Comparison of ENCODE assay signal across 17 cellular contexts in genomic region chr7:979886-980571, GRCh38. TPM values are rescaled to one million over a fixed set of nuclear protein-coding genes. Genes with fewer than 3 reads are reported as not detected.
DNase-seq lines count a peak whose midpoint lies in the region; ATAC-seq and TF ChIP-seq lines count a peak whose summit lies in the region.
"Had no signal": no experiment of that assay in that cellular context is flagged by ENCODE, and none has a peak within 500 bp of the region (broad histone marks: within the 10 kb centered on the region; RNA-seq: fewer than 3 reads in every experiment).

No MANE protein-coding gene starts in this region.

- TF ChIP-seq CTCF in DOHH2 (IDR thresholded peaks at IDR 0.05; ENCODE audit: low read depth, low read length, poor library complexity, severe bottlenecking) (no peak), VCaP (conservative IDR thresholded peaks at IDR 0.05) (no peak), ovary (IDR thresholded peaks at IDR 0.05) (no peak)

- no peak overlapping the region for H3K9ac ChIP-seq in Karpas-422 (ENCODE audit: low read length)

- H3K79me2 ChIP-seq in DOHH2 (ENCODE audit: control insufficient read depth, low read length): peaks cover 3% of the 10 kb centered on the region
- peaks cover 3% of the 10 kb centered on the region for H3K79me2 ChIP-seq in Karpas-422 (ENCODE audit: low read length)

- intact Hi-C loops in ovary (cut with DNase I): loop anchor here in 2 of 4 donors (10.0 kb wide), 2 partner anchors 175 to 195 kb away; no protein-coding TSS in a partner anchor

- H3K36me3 ChIP-seq in DOHH2 (ENCODE audit: control insufficient read depth, low read length) (peaks cover 3% of the 10 kb centered on the region), Karpas-422 (ENCODE audit: insufficient read depth, low read length) (no peaks in the 10 kb centered on the region), ovary (no peaks in the 10 kb centered on the region)
- H3K36me3 ChIP-seq: Peyer's patch had no signal

- H3K4me2 ChIP-seq in DOHH2 (ENCODE audit: low read length): peak overlapping the region; percentile 87
- H3K4me2 ChIP-seq in Karpas-422 (ENCODE audit: low read depth, low read length, poor library complexity, severe bottlenecking): peak overlapping the region; percentile 47

- H3K27ac ChIP-seq in DOHH2 (ENCODE audit: low read depth, low read length) (peak overlapping the region; percentile 60), Karpas-422 (ENCODE audit: low read length) (peak overlapping the region; percentile 6; the same call in 1 of the 2 replicates), VCaP (peak overlapping the region; percentile 86), ovary (no peak overlapping the region)
- H3K27ac ChIP-seq: C4-2B had no signal

- H3K9me3 ChIP-seq in DOHH2 (ENCODE audit: control insufficient read depth, insufficient read depth, low read length) (no peaks in the 10 kb centered on the region), Karpas-422 (ENCODE audit: low read length) (no peaks in the 10 kb centered on the region), ovary (no peaks in the 10 kb centered on the region)
- H3K9me3 ChIP-seq: Peyer's patch had no signal

- peaks cover under 1% of the 10 kb centered on the region; the same call in 1 of the 2 replicates for H3K27me3 ChIP-seq in DOHH2 (ENCODE audit: control insufficient read depth, low read length)
- H3K27me3 ChIP-seq in Karpas-422 (ENCODE audit: low read length): no peaks in the 10 kb centered on the region
- H3K27me3 ChIP-seq in ovary: no peaks in the 10 kb centered on the region
- H3K27me3 ChIP-seq: Peyer's patch had no signal

- H3K4me3 ChIP-seq in DOHH2 (ENCODE audit: low read length) (peak overlapping the region; percentile 69), Karpas-422 (ENCODE audit: low read length) (peak overlapping the region; percentile 32; the same call in 1 of the 2 replicates), ovary (no peak overlapping the region)
- H3K4me3 ChIP-seq: Peyer's patch had no signal

- H3F3A ChIP-seq in DOHH2 (ENCODE audit: control insufficient read depth, insufficient read depth): peaks cover 11% of the 10 kb centered on the region

- H3K9me2 ChIP-seq in DOHH2 (replicated peaks; ENCODE audit: control insufficient read depth, low read length) (no peaks in the 10 kb centered on the region), Karpas-422 (replicated peaks; ENCODE audit: insufficient read depth, low read length) (no peaks in the 10 kb centered on the region)

- peaks cover 77% of the 10 kb centered on the region for H3K4me1 ChIP-seq in DOHH2 (ENCODE audit: control insufficient read depth, low read length)
- peaks cover 58% of the 10 kb centered on the region for H3K4me1 ChIP-seq in Karpas-422 (ENCODE audit: low read length)
- H3K4me1 ChIP-seq in ovary (ENCODE audit: insufficient read depth): peaks cover 18% of the 10 kb centered on the region

- ATAC-seq in HG02623 (IDR thresholded peaks at IDR 0.05; ENCODE audit: unreplicated experiment) (no peak), HG02973 (IDR thresholded peaks at IDR 0.05; ENCODE audit: unreplicated experiment) (no peak)
- ATAC-seq: left lobe of liver had no signal

- DNase-seq in Karpas-422 (peak; percentile 87), kidney tubule cell (ENCODE audit: low spot score) (peak; percentile 85), ovary (no peak), erythroblast (lab: John Stamatoyannopoulos, UW) (no peak)
- DNase-seq: activated CD4-positive, alpha-beta T cell treated with anti-CD3 and anti-CD28 coated beads, Interleukin-2, amount 10 ng/mL, durations not matched to agents 7 days and 5 days; activated T-cell treated with anti-CD3 and anti-CD28 coated beads, Interleukin-2, amount 50 U/mL, for 48 hours; central memory CD4-positive, alpha-beta T cell; EL; NCI-H1417 treated with DMSO at 0.1 percent for 48 hours; Peyer's patch had no signal

- no peak for TF ChIP-seq EP300 in ovary (IDR thresholded peaks at IDR 0.05)

- TF ChIP-seq POLR2A in ovary (IDR thresholded peaks at IDR 0.05) (no peak), erythroblast (IDR thresholded peaks at IDR 0.05; ENCODE audit: low read length) (no peak)

- WGBS in ovary, 3 donors: 68 to 70% (median 70%) methylated on average over 15 of the region's 15 CpGs

- no peaks in the 10 kb centered on the region for H4K20me1 ChIP-seq in DOHH2 (ENCODE audit: control insufficient read depth, insufficient read depth, low read depth, low read length)
- peaks cover 5% of the 10 kb centered on the region; the same call in 1 of the 2 replicates for H4K20me1 ChIP-seq in Karpas-422 (ENCODE audit: insufficient read depth, low read depth, low read length)

- H2AFZ ChIP-seq in Karpas-422 (ENCODE audit: low read length): no peak overlapping the region

RNA-seq across cellular contexts. Expression of gene CYP2W1, which starts 3.0 kb away (rescaled TPM):
- total RNA-seq in Karpas-422 (2014; rRNA removed; shearing (Covaris generic); ENCODE audit: low replicate concordance): not detected in 2 replicates
- total RNA-seq in ovary: 1 to 10 TPM in 6 of 7 donors, not detected in 1; 1.3 to 5.2 (median 2.8) TPM
- polyA plus RNA-seq in ovary: under 1 TPM in 1 of 2 donors, not detected in 1; 0.64 TPM
- total RNA-seq: activated CD4-positive, alpha-beta T cell treated with anti-CD3 and anti-CD28 coated beads, Interleukin-2, amount 10 ng/mL, durations not matched to agents 7 days and 5 days; T-helper 2 cell treated with Interferon-gamma antibody and Interleukin-4, amounts not matched to agents 100 ng/mL and 5 ng/mL, for 36 hours had no signal

RNA-seq across cellular contexts. Expression of gene COX19, which starts 4.7 kb away (rescaled TPM):
- 14.5 and 20.5 TPM in 2 replicates for total RNA-seq in Karpas-422 (2014; rRNA removed; shearing (Covaris generic); ENCODE audit: low replicate concordance)
- total RNA-seq in ovary: 10 to 100 TPM in 6 of 7 donors, 1 to 10 TPM in 1; 9.0 to 15.2 (median 10.5) TPM
- polyA plus RNA-seq in ovary: 1 to 10 TPM; 6.7 to 6.8 TPM

RNA-seq across cellular contexts. Expression of gene ADAP1, which starts 25.5 kb away (rescaled TPM):
- total RNA-seq in Karpas-422 (2014; rRNA removed; shearing (Covaris generic); ENCODE audit: low replicate concordance): not detected in 2 replicates
- total RNA-seq in ovary: 10 to 100 TPM in 1 of 7 donors, 1 to 10 TPM in 5, under 1 TPM in 1; 0.96 to 16.4 (median 3.6) TPM
- 1 to 10 TPM in 1 of 2 donors, under 1 TPM in 1; 0.52 to 3.5 TPM for polyA plus RNA-seq in ovary

Comparison
In these comparisons a context has a peak if more than half of its experiments do, and no peak if none do; other contexts are left out.
1. H3K27ac ChIP-seq: peak in DOHH2 (single experiment), Karpas-422 (single experiment) and VCaP (single experiment); none in ovary (0 of 2).
2. DNase-seq: peak in Karpas-422 (single experiment) and kidney tubule cell (single experiment); none in ovary (0 of 5) and erythroblast (0 of 2).